In the genomic region with DNA sequence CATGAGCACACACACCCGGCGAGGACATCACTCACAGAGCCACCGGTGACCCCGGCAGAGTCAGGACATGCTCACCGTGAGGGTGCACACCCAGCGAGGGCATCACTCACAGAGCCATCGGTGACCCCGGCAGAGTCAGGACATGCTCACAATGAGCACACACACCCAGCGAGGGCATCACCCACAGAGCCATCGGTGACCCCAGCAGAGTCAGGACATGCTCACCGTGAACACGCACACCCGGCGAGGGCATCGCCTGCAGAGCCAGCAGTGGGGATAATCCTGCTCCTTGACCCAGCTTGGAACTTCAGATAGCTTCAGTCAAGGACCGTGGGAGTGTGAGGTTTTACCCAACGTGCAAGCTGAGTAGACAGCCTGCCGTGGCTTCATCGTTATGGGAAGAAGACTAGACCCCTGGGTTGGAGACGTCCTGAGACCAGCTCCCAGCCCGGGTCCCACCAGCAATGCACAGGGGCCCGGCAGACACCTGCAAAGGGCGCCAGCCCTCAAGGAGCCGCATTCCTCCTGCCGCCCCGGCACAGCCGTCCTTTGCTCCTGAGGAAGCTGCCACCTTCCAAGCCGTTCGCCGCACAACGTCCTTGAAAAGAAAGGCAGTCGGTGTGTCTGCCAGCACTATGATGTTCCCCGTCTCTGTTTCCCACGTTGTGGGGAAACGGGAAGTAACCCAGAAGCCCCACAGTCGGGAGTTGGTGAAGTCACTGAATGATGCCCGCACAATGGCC, we compare ENCODE assay signal across 20 cellular contexts.
DNase-seq lines count a peak whose midpoint lies in the region; ATAC-seq and TF ChIP-seq lines count a peak whose summit lies in the region.
"Had no signal": no experiment of that assay in that cellular context is flagged by ENCODE, and none has a peak within 500 bp of the region (broad histone marks: within the 10 kb centered on the region; RNA-seq: fewer than 3 reads in every experiment).

No MANE protein-coding gene starts in this region.

- no peak overlapping the region for H2AK9ac ChIP-seq in IMR-90 (replicated peaks; ENCODE audit: low read depth, low read length, poor library complexity)

- CTCF ChIA-PET in IMR-90 (lab: Yijun Ruan, JAX) = no interaction called here

- H3K9me3 ChIP-seq in IMR-90 (ENCODE audit: control insufficient read depth, insufficient read depth, low read length) (peaks cover 67% of the 10 kb centered on the region), right cardiac atrium (ENCODE audit: control insufficient read depth, low read length) (no peaks in the 10 kb centered on the region), sigmoid colon (no peaks in the 10 kb centered on the region)
- H3K9me3 ChIP-seq: heart right ventricle had no signal

- H3K14ac ChIP-seq in IMR-90 (replicated peaks; ENCODE audit: low read depth, low read length) = no peak overlapping the region

- no peak overlapping the region for H3K23ac ChIP-seq in IMR-90 (ENCODE audit: low read depth, low read length)

- H3K18ac ChIP-seq in IMR-90 (ENCODE audit: low read depth, low read length) = no peak overlapping the region

- no peaks in the 10 kb centered on the region for H3K36me3 Mint-ChIP-seq in CD14-positive monocyte

- peak; percentile 15 for DNase-seq in CD14-positive monocyte (ENCODE audit: low spot score)
- DNase-seq in IMR-90 = no peak
- DNase-seq in right cardiac atrium = peak in 2 of 3 donors; percentile 26 to 40
- peak; percentile 50 for DNase-seq in sigmoid colon
- no peak for DNase-seq in RPMI8226
- no peak for DNase-seq in NCI-H1694 (lab: John Stamatoyannopoulos, UW)
- DNase-seq in NCI-H2171 (lab: John Stamatoyannopoulos, UW) = no peak
- DNase-seq: activated CD4-positive, alpha-beta T cell treated with anti-CD3 and anti-CD28 coated beads for 4 hours; CD4-positive, alpha-beta memory T cell; DMS79 treated with DMSO at 0.1 percent for 48 hours; GM23248; immature natural killer cell; NCI-H1048; NCI-H2081; NCI-H510A treated with DMSO at 0.1 percent for 48 hours; stimulated activated CD4-positive, alpha-beta T cell treated with anti-CD3 and anti-CD28 coated beads, Interleukin-4, amount 100 ng/mL, for 1 hour had no signal

- POLR2A ChIA-PET in IMR-90 (lab: Charles Lee; ENCODE audit: unreplicated experiment) = no interaction called here

- no peak overlapping the region for H2BK15ac ChIP-seq in IMR-90 (ENCODE audit: low read depth, low read length)

- H3K4me3 ChIP-seq in IMR-90 (ENCODE audit: insufficient read depth, low read depth, low read length) (no peak overlapping the region), right cardiac atrium (ENCODE audit: low read length) (no peak overlapping the region), sigmoid colon (no peak overlapping the region)
- H3K4me3 ChIP-seq: GM23248, heart right ventricle had no signal

- no peaks in the 10 kb centered on the region for H3K79me1 ChIP-seq in IMR-90 (ENCODE audit: low read depth in 1 of 2, low read length in 2 of 2)

- intact Hi-C loops in CD14-positive monocyte (cut with micrococcal nuclease) = no loop called here
- intact Hi-C loops in IMR-90 (cut with micrococcal nuclease) = no loop called here
- intact Hi-C loops in right cardiac atrium (cut with DNase I) = no loop called here
- intact Hi-C loops in sigmoid colon (cut with DNase I) = no loop called here

- WGBS in IMR-90 (ENCODE audit: extremely low coverage in 2 of 2, insufficient read length in 1 of 2), 2 experiments = 83% methylated on average over 23 of the region's 37 CpGs; no CpG with 5 or more reads in 1 of the 2 experiments
- WGBS in right cardiac atrium = 91% methylated on average over 37 of the region's 37 CpGs
- WGBS in sigmoid colon, 2 donors = 92% methylated on average over 37 of the region's 37 CpGs

- in situ Hi-C loops in IMR-90 (cut with MboI; ENCODE audit: low sequenced_read_pairs) = no loop called here

- H3K27ac ChIP-seq in IMR-90 (ENCODE audit: insufficient read depth, low read length) = no peak overlapping the region
- H3K27ac ChIP-seq in right cardiac atrium (ENCODE audit: low read length) = no peak overlapping the region
- no peak overlapping the region for H3K27ac ChIP-seq in sigmoid colon
- H3K27ac ChIP-seq: GM23248, heart right ventricle, parathyroid adenoma had no signal

- H3K27me3 ChIP-seq in IMR-90 (ENCODE audit: control insufficient read depth, insufficient read depth, low read length) (no peaks in the 10 kb centered on the region), right cardiac atrium (ENCODE audit: control insufficient read depth, insufficient read depth) (no peaks in the 10 kb centered on the region), sigmoid colon (no peaks in the 10 kb centered on the region)

- no peak overlapping the region for H3K4ac ChIP-seq in IMR-90 (ENCODE audit: low read depth, low read length)

- ATAC-seq in IMR-90 (ENCODE audit: low read depth) (no peak), right cardiac atrium (no peak), GM18511 (IDR thresholded peaks at IDR 0.05; ENCODE audit: unreplicated experiment) (no peak)
- ATAC-seq: activated naive CD4-positive, alpha-beta T cell treated with anti-CD3 and anti-CD28 coated beads, Interleukin-2, amount 50 U/mL, for 72 hours; heart right ventricle had no signal

- H3K36me3 ChIP-seq in IMR-90 (ENCODE audit: control insufficient read depth, insufficient read depth, low read length) (no peaks in the 10 kb centered on the region), sigmoid colon (no peaks in the 10 kb centered on the region)
- H3K36me3 ChIP-seq: heart right ventricle had no signal

- no peak overlapping the region for H3K27ac Mint-ChIP-seq in CD14-positive monocyte
- H3K27ac Mint-ChIP-seq: activated naive CD4-positive, alpha-beta T cell treated with anti-CD3 and anti-CD28 coated beads, Interleukin-2, amount 50 U/mL, for 72 hours had no signal

- TF ChIP-seq CTCF in CD14-positive monocyte (IDR thresholded peaks at IDR 0.05) (no peak), IMR-90 (conservative IDR thresholded peaks at IDR 0.05; ENCODE audit: low read depth, low read length) (no peak), sigmoid colon (IDR thresholded peaks at IDR 0.05) (no peak)

- peaks cover 11 to 32% (median 16%) of the 10 kb centered on the region in 3 donors for H3K27me3 Mint-ChIP-seq in CD14-positive monocyte (ENCODE audit: low read depth in 3 of 3)

- no peak overlapping the region for H2BK20ac ChIP-seq in IMR-90 (ENCODE audit: low read depth, low read length)

- H3K4me1 ChIP-seq in IMR-90 (ENCODE audit: control insufficient read depth, insufficient read depth, low read length) = no peaks in the 10 kb centered on the region
- H3K4me1 ChIP-seq in right cardiac atrium (ENCODE audit: control insufficient read depth, insufficient read depth, low read length) = peaks cover 6% of the 10 kb centered on the region
- peaks cover 0 to 13% (median 0%) of the 10 kb centered on the region in 4 donors for H3K4me1 ChIP-seq in sigmoid colon
- H3K4me1 ChIP-seq: parathyroid adenoma had no signal

- no peak overlapping the region for H2BK120ac ChIP-seq in IMR-90 (ENCODE audit: low read depth, low read length)

- H2AFZ ChIP-seq in IMR-90 (replicated peaks; ENCODE audit: low read length, poor library complexity) = peak overlapping the region; percentile 43
- H2AFZ ChIP-seq: GM23248, parathyroid adenoma had no signal

- H4K8ac ChIP-seq in IMR-90 (ENCODE audit: low read depth in 2 of 2, low read length in 2 of 2) = no peak overlapping the region

- no peak overlapping the region for H4K5ac ChIP-seq in IMR-90 (ENCODE audit: low read depth, low read length)

- BruUV-seq in IMR-90 (replicated peaks; lab: Mats Ljungman, UMichigan) = no TSS peak

- H3K4me3 Mint-ChIP-seq in CD14-positive monocyte = no peak overlapping the region
- H3K4me3 Mint-ChIP-seq: CD4-positive, alpha-beta memory T cell; immature natural killer cell had no signal

- no peaks in the 10 kb centered on the region for H3K9me1 ChIP-seq in IMR-90 (ENCODE audit: insufficient read depth, low read length)

- H2BK5ac ChIP-seq in IMR-90 (ENCODE audit: low read depth, low read length, poor library complexity, severe bottlenecking) = no peak overlapping the region

- TF ChIP-seq RAD21 in IMR-90 (IDR thresholded peaks at IDR 0.05; ENCODE audit: low read length) = no peak

- no peak overlapping the region for H3K4me2 ChIP-seq in IMR-90 (ENCODE audit: low read depth, low read length)

- TF ChIP-seq POLR2A in IMR-90 (IDR thresholded peaks at IDR 0.05; ENCODE audit: low read depth, low read length) = no peak
- TF ChIP-seq POLR2A in sigmoid colon (IDR thresholded peaks at IDR 0.05) = no peak

- H3K4me1 Mint-ChIP-seq in CD14-positive monocyte = no peaks in the 10 kb centered on the region
- H3K4me1 Mint-ChIP-seq: CD4-positive, alpha-beta memory T cell had no signal

- TF ChIP-seq EP300 in sigmoid colon (IDR thresholded peaks at IDR 0.05) = no peak

- no peak overlapping the region for H3K9ac ChIP-seq in IMR-90 (ENCODE audit: low read depth, low read length)
- H3K9ac ChIP-seq: GM23248, parathyroid adenoma had no signal

- dilution Hi-C loops in IMR-90 (cut with HindIII; ENCODE audit: low sequenced_read_pairs, unreplicated experiment) = no loop called here

- no peak overlapping the region for H3K56ac ChIP-seq in IMR-90 (ENCODE audit: extremely low read depth, insufficient read depth, low read length)

- no peak overlapping the region for H4K91ac ChIP-seq in IMR-90 (ENCODE audit: insufficient read depth, low read depth, low read length)

- no peaks in the 10 kb centered on the region for H4K20me1 ChIP-seq in IMR-90 (ENCODE audit: insufficient read depth, low read length)

- H2AK5ac ChIP-seq in IMR-90 (ENCODE audit: low read depth, low read length) = no peak overlapping the region

- H3K9me3 Mint-ChIP-seq in CD14-positive monocyte = peaks cover 6 to 16% (median 8%) of the 10 kb centered on the region in 7 donors

TF ChIP-seq in IMR-90, 13 proteins besides CTCF, POLR2A, EP300 and RAD21:
- TF ChIP-seq BHLHE40 (IDR thresholded peaks at IDR 0.05; ENCODE audit: low read depth, low read length) (no peak), RFX5 (IDR thresholded peaks at IDR 0.05; ENCODE audit: low read depth, low read length) (no peak)
- TF ChIP-seq, protein P1, sequence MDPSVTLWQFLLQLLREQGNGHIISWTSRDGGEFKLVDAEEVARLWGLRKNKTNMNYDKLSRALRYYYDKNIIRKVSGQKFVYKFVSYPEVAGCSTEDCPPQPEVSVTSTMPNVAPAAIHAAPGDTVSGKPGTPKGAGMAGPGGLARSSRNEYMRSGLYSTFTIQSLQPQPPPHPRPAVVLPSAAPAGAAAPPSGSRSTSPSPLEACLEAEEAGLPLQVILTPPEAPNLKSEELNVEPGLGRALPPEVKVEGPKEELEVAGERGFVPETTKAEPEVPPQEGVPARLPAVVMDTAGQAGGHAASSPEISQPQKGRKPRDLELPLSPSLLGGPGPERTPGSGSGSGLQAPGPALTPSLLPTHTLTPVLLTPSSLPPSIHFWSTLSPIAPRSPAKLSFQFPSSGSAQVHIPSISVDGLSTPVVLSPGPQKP (IDR thresholded peaks at IDR 0.05; ENCODE audit: borderline replicate concordance, low read depth, low read length) = no peak

Comparison
In these comparisons a context has a peak if more than half of its experiments do, and no peak if none do; other contexts are left out.
1. DNase-seq: peak in CD14-positive monocyte (single experiment), right cardiac atrium (2 of 3) and sigmoid colon (single experiment); none in IMR-90 (single experiment), RPMI8226 (single experiment), NCI-H1694 (single experiment) and NCI-H2171 (single experiment).